In the genomic region with DNA sequence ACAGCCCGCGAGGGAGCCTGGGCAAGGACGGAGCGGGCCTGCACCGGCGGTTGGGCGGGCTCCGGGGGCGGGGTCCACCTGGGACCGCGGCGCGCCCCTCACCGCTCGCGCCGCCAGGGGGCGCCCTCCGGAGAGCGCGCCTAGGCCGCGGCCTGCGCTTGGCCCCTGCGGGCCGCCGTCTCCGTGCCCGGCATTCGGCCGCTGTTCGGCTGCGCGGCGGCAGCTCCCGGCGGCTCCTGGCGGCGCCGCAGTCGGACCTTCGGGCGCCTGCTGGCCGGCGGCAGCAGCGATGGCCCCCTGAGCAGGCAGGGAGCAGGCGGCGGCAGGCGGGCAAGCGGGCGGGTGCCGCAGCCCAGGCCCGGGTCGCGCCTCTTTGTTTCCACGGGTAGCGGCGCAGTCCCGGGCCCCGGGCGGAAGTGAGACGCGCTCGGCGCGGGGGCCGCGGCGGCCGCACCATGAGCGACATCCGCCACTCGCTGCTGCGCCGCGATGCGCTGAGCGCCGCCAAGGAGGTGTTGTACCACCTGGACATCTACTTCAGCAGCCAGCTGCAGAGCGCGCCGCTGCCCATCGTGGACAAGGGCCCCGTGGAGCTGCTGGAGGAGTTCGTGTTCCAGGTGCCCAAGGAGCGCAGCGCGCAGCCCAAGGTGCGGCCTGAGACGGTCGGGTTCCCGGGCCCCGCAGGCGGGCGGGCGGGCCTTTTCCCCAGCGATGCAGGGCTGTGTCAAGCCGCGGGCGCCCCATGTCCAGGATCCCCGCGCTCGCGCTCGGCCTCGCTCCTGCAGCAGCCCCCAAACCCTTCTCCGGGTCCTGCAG, we compare ENCODE assay signal across 8 cellular contexts. TPM values are rescaled to one million over a fixed set of nuclear protein-coding genes. Genes with fewer than 3 reads are reported as not detected.
A peak's percentile ranks its signal among the peaks of the same experiment; 100 is the strongest.
DNase-seq lines count a peak whose midpoint lies in the region; ATAC-seq and TF ChIP-seq lines count a peak whose summit lies in the region.

Gene INTS15 (plus strand): TSS at position 193 of the 816 bp plus-strand sequence. CDS start 263 bp downstream, at position 456.

- peak within 1 kb of the TSS; percentile 80 for H3K4me2 ChIP-seq in neural progenitor cell

- peak within 1 kb of the TSS; percentile 47 for H3K27ac ChIP-seq in RWPE2 (ENCODE audit: poor library complexity, severe bottlenecking)
- peak within 1 kb of the TSS; percentile 20 for H3K27ac ChIP-seq in neural progenitor cell

- peaks cover 19% of the 10 kb centered on the region for H3F3A ChIP-seq in neural progenitor cell (ENCODE audit: low read depth)

- peak within 1 kb of the TSS; percentile 95 for H3K4me3 ChIP-seq in RWPE2 (ENCODE audit: severe bottlenecking)
- H3K4me3 ChIP-seq in fibroblast of villous mesenchyme (ENCODE audit: low read depth, low read length), result peak within 1 kb of the TSS; percentile 88
- H3K4me3 ChIP-seq in neural progenitor cell, result peak within 1 kb of the TSS; percentile 82

- H3K36me3 ChIP-seq in RWPE2 (ENCODE audit: low read depth) (peaks cover 74% of the 10 kb centered on the region), neural progenitor cell (peaks cover 8% of the 10 kb centered on the region)

- peaks cover 20% of the 10 kb centered on the region for H3K79me2 ChIP-seq in neural progenitor cell (ENCODE audit: low read depth)

- H3K27ac Mint-ChIP-seq in IgD-negative memory B cell (peak within 1 kb of the TSS; percentile 93 to 97 (median 97)), neural progenitor cell (peak within 1 kb of the TSS; percentile 86)

- H3K4me3 Mint-ChIP-seq in IgD-negative memory B cell (peak within 1 kb of the TSS; percentile 84 to 96 (median 93)), neural progenitor cell (peak within 1 kb of the TSS; percentile 91)

- peaks cover 12% of the 10 kb centered on the region for H4K20me1 ChIP-seq in neural progenitor cell (ENCODE audit: low read depth)

- TF ChIP-seq CTCF in RWPE2 (IDR thresholded peaks at IDR 0.05; ENCODE audit: poor library complexity, severe bottlenecking), result peak; percentile 94
- TF ChIP-seq CTCF in fibroblast of villous mesenchyme (IDR thresholded peaks at IDR 0.05; ENCODE audit: insufficient read depth, low read depth, low read length), result peak; percentile 46
- peak; percentile 66 for TF ChIP-seq CTCF in neural progenitor cell (IDR thresholded peaks at IDR 0.05)

- H3K27me3 ChIP-seq in RWPE2 (ENCODE audit: insufficient read depth, poor library complexity, severe bottlenecking) (no peaks in the 10 kb centered on the region), neural progenitor cell (no peaks in the 10 kb centered on the region)

- no peaks in the 10 kb centered on the region for H3K9me3 ChIP-seq in RWPE2 (ENCODE audit: severe bottlenecking)
- H3K9me3 ChIP-seq in neural progenitor cell (ENCODE audit: low read depth), result no peaks in the 10 kb centered on the region

- no peaks in the 10 kb centered on the region for H3K27me3 Mint-ChIP-seq in IgD-negative memory B cell
- H3K27me3 Mint-ChIP-seq in neural progenitor cell (ENCODE audit: insufficient read depth, low read depth), result peaks cover 7% of the 10 kb centered on the region

- peaks cover 4% of the 10 kb centered on the region for H3K36me3 Mint-ChIP-seq in IgD-negative memory B cell
- peaks cover 13% of the 10 kb centered on the region for H3K36me3 Mint-ChIP-seq in neural progenitor cell

- peak within 1 kb of the TSS; percentile 82 for H2AFZ ChIP-seq in neural progenitor cell (replicated peaks)

- H3K4me1 ChIP-seq in RWPE2 (ENCODE audit: insufficient read depth, poor library complexity, severe bottlenecking) (no peaks in the 10 kb centered on the region), neural progenitor cell (peaks cover 9% of the 10 kb centered on the region)

- peaks cover 2 to 15% (median 11%) of the 10 kb centered on the region in 3 donors for H3K4me1 Mint-ChIP-seq in IgD-negative memory B cell
- H3K4me1 Mint-ChIP-seq in neural progenitor cell, result peaks cover 10% of the 10 kb centered on the region

- DNase-seq in EL (peak; percentile 81), RWPE2 (ENCODE audit: low spot score) (no peak), fibroblast of villous mesenchyme (ENCODE audit: low read depth) (peak; percentile 76), neural progenitor cell (ENCODE audit: low spot score) (peak; percentile 94), stromal cell of bone marrow (ENCODE audit: low read depth) (peak; percentile 59)
- DNase-seq in activated effector memory CD4-positive, alpha-beta T cell treated with Interleukin-2 at 50 U/mL for 16 hours, result peak; percentile 79

- ATAC-seq in GM21576 (IDR thresholded peaks at IDR 0.05; ENCODE audit: unreplicated experiment) (peak; percentile 85), RWPE2 (ENCODE audit: low read depth) (peak; percentile 86)

- H3K9me3 Mint-ChIP-seq in IgD-negative memory B cell (no peaks in the 10 kb centered on the region), neural progenitor cell (no peaks in the 10 kb centered on the region)

- H3K9ac ChIP-seq in neural progenitor cell, result peak within 1 kb of the TSS; percentile 64

RNA-seq across cellular contexts. Expression of gene INTS15, which starts in this region (rescaled TPM):
- 41.3 TPM for polyA plus RNA-seq in IgD-negative memory B cell
- total RNA-seq in fibroblast of villous mesenchyme, result 16.4 and 17.7 TPM in 2 replicates
- total RNA-seq in neural progenitor cell (ENCODE audit: low replicate concordance), result 13.7 and 24.1 TPM in 2 replicates
